In genomic region chrX:69238960-69239231, GRCh38 we compare ENCODE assay signal across 21 cellular contexts.
"Had no signal": no experiment of that assay in that cellular context is flagged by ENCODE, and none has a peak within 500 bp of the region (broad histone marks: within the 10 kb centered on the region; RNA-seq: fewer than 3 reads in every experiment).

No MANE protein-coding gene starts in this region.

- H3K4me1 ChIP-seq: gastrocnemius medialis, spleen had no signal

- H3K36me3 ChIP-seq: brain microvascular endothelial cell, esophagus squamous epithelium, gastrocnemius medialis, spleen, upper lobe of left lung had no signal

- H3K27ac Mint-ChIP-seq: activated CD4-positive, alpha-beta memory T cell treated with anti-CD3 and anti-CD28 coated beads, Interleukin-2, amount 10 ng/mL, durations not matched to agents 7 days and 5 days; activated CD4-positive, alpha-beta T cell treated with anti-CD3 and anti-CD28 coated beads, Interleukin-2, amount 10 ng/mL, durations not matched to agents 24 days and 14 days; activated naive CD4-positive, alpha-beta T cell treated with anti-CD3 and anti-CD28 coated beads, Interleukin-2, amount 50 U/mL, for 24 hours; naive thymus-derived CD4-positive, alpha-beta T cell; T-cell; T-helper 2 cell treated with Interferon-gamma antibody and Interleukin-4, amounts not matched to agents 5 μg/mL and 100 μg/mL, for 36 hours had no signal

- H3K4me1 Mint-ChIP-seq: activated CD4-positive, alpha-beta memory T cell treated with anti-CD3 and anti-CD28 coated beads, Interleukin-2, amount 10 ng/mL, durations not matched to agents 7 days and 5 days; activated CD4-positive, alpha-beta T cell treated with anti-CD3 and anti-CD28 coated beads, Interleukin-2, amount 10 ng/mL, durations not matched to agents 24 days and 14 days; activated naive CD4-positive, alpha-beta T cell treated with anti-CD3 and anti-CD28 coated beads, Interleukin-2, amount 50 U/mL, for 24 hours; neural crest cell; T-cell had no signal

- ATAC-seq: activated CD4-positive, CD25-positive, alpha-beta regulatory T cell treated with anti-CD3 and anti-CD28 coated beads, Interleukin-2, amount 50 U/mL, for 24 hours; gastrocnemius medialis; naive thymus-derived CD4-positive, alpha-beta T cell; T-cell had no signal

- H3K36me3 Mint-ChIP-seq: activated naive CD4-positive, alpha-beta T cell treated with anti-CD3 and anti-CD28 coated beads, Interleukin-2, amount 50 U/mL, for 24 hours; naive thymus-derived CD4-positive, alpha-beta T cell; T-cell had no signal

- H3K27me3 ChIP-seq: brain microvascular endothelial cell, esophagus squamous epithelium, gastrocnemius medialis, upper lobe of left lung had no signal

- H3K9me3 ChIP-seq: esophagus squamous epithelium, gastrocnemius medialis, spleen, upper lobe of left lung had no signal

- H3K27ac ChIP-seq: brain microvascular endothelial cell, coronary artery, esophagus squamous epithelium, gastrocnemius medialis, spleen, upper lobe of left lung, VCaP had no signal

- DNase-seq: activated CD4-positive, alpha-beta memory T cell treated with anti-CD3 and anti-CD28 coated beads, Interleukin-2, amount 10 ng/mL, durations not matched to agents 7 days and 5 days; activated CD4-positive, alpha-beta T cell treated with anti-CD3 and anti-CD28 coated beads, Interleukin-2, amount 10 ng/mL, durations not matched to agents 24 days and 14 days; activated gamma-delta T cell treated with Interleukin-2 at 50 U/mL for 16 hours; activated T-cell treated with anti-CD3 and anti-CD28 coated beads, Interleukin-2, amount 50 U/mL, for 1 hour; brain microvascular endothelial cell; central memory CD4-positive, alpha-beta T cell; esophagus squamous epithelium; gastrocnemius medialis; naive thymus-derived CD4-positive, alpha-beta T cell; spleen; stimulated activated CD4-positive, alpha-beta T cell treated with anti-CD3 and anti-CD28 coated beads, Interleukin-4, amount 100 ng/mL, for 1 hour; stimulated activated naive CD4-positive, alpha-beta T cell; T-cell had no signal

- H3K9me3 Mint-ChIP-seq: activated CD4-positive, alpha-beta memory T cell treated with anti-CD3 and anti-CD28 coated beads, Interleukin-2, amount 10 ng/mL, durations not matched to agents 7 days and 5 days; activated CD4-positive, alpha-beta T cell treated with anti-CD3 and anti-CD28 coated beads, Interleukin-2, amount 10 ng/mL, durations not matched to agents 24 days and 14 days; activated naive CD4-positive, alpha-beta T cell treated with anti-CD3 and anti-CD28 coated beads, Interleukin-2, amount 50 U/mL, for 24 hours; naive thymus-derived CD4-positive, alpha-beta T cell; T-cell; T-helper 2 cell treated with Interferon-gamma antibody and Interleukin-4, amounts not matched to agents 5 μg/mL and 100 μg/mL, for 36 hours had no signal

- H3K4me3 Mint-ChIP-seq: activated CD4-positive, alpha-beta memory T cell treated with anti-CD3 and anti-CD28 coated beads, Interleukin-2, amount 10 ng/mL, durations not matched to agents 7 days and 5 days; activated CD4-positive, alpha-beta T cell treated with anti-CD3 and anti-CD28 coated beads, Interleukin-2, amount 10 ng/mL, durations not matched to agents 24 days and 14 days; activated naive CD4-positive, alpha-beta T cell treated with anti-CD3 and anti-CD28 coated beads, Interleukin-2, amount 50 U/mL, for 24 hours; naive thymus-derived CD4-positive, alpha-beta T cell; neural crest cell; T-cell; T-helper 2 cell treated with Interferon-gamma antibody and Interleukin-4, amounts not matched to agents 5 μg/mL and 100 μg/mL, for 36 hours had no signal

- H3K4me3 ChIP-seq: coronary artery, esophagus squamous epithelium, gastrocnemius medialis, lung, spleen, upper lobe of left lung had no signal
